19 cellular contexts compared by ENCODE assay signal in genomic region chr11:57500526-57500925, GRCh38. TPM values are rescaled to one million over a fixed set of nuclear protein-coding genes. Genes with fewer than 3 reads are reported as not detected.
DNase-seq lines count a peak whose midpoint lies in the region; ATAC-seq and TF ChIP-seq lines count a peak whose summit lies in the region.
"Had no signal": no experiment of that assay in that cellular context is flagged by ENCODE, and none has a peak within 500 bp of the region (broad histone marks: within the 10 kb centered on the region; RNA-seq: fewer than 3 reads in every experiment).

No MANE protein-coding gene starts in this region.

- no peak overlapping the region for H3K4ac ChIP-seq in H9 (ENCODE audit: low read depth, low read length)

- no peak overlapping the region for H3K27ac ChIP-seq in H9 (ENCODE audit: insufficient read length, low read depth, low read length)
- H3K27ac ChIP-seq in layer of hippocampus (ENCODE audit: low read depth, low read length): peak overlapping the region; percentile 86
- H3K27ac ChIP-seq in stomach: peak overlapping the region; percentile 84 to 92 (median 86)

- no peak overlapping the region for H2BK5ac ChIP-seq in H9 (ENCODE audit: insufficient read length, low read length)

- no peaks in the 10 kb centered on the region; the same call in 1 of the 2 replicates for H3K27me3 Mint-ChIP-seq in H9 (ENCODE audit: low read depth)
- no peaks in the 10 kb centered on the region for H3K27me3 Mint-ChIP-seq in activated T-helper 1 cell treated with anti-CD3 and anti-CD28 coated beads, Interleukin-12 subunit alpha, Interleukin-12 subunit beta, Interleukin-2, Interleukin-4 antibody, amounts not matched to agents 30 ng/mL and 10 ng/mL and 1 ng/mL, durations not matched to agents 14 hours and 24 hours and 36 hours (ENCODE audit: insufficient read depth)
- H3K27me3 Mint-ChIP-seq in stimulated activated naive CD8-positive, alpha-beta T cell treated with anti-CD3 and anti-CD28 coated beads, Interleukin-15, amount 100 ng/mL, for 72 hours: no peaks in the 10 kb centered on the region
- H3K27me3 Mint-ChIP-seq: CD4-positive, alpha-beta T cell had no signal

- no peak overlapping the region for H3K4me3 ChIP-seq in stomach

- H3K27me3 ChIP-seq in H9 (ENCODE audit: insufficient read depth, low read length) (no peaks in the 10 kb centered on the region), layer of hippocampus (ENCODE audit: control insufficient read depth, insufficient read depth, low read length) (no peaks in the 10 kb centered on the region), stomach (no peaks in the 10 kb centered on the region)

- no peaks in the 10 kb centered on the region for H3K79me1 ChIP-seq in H9 (ENCODE audit: insufficient read depth, low read depth, low read length, poor library complexity, severe bottlenecking)

- H3K56ac ChIP-seq in H9 (ENCODE audit: insufficient read length, low read depth, low read length): no peak overlapping the region

- no peak overlapping the region for H3K18ac ChIP-seq in H9 (ENCODE audit: insufficient read length, low read depth, low read length)

- H4K8ac ChIP-seq in H9 (replicated peaks; ENCODE audit: insufficient read length, low read depth, low read length): no peak overlapping the region

- TF ChIP-seq POLR2A in stomach (IDR thresholded peaks at IDR 0.05): no peak

- H2AFZ ChIP-seq in H9 (ENCODE audit: low read length): no peak overlapping the region

- no peak for TF ChIP-seq EP300 in stomach (IDR thresholded peaks at IDR 0.05)

- H4K91ac ChIP-seq in H9 (ENCODE audit: insufficient read length, low read depth, low read length): no peak overlapping the region

- no peaks in the 10 kb centered on the region for H3K9me3 Mint-ChIP-seq in H9
- H3K9me3 Mint-ChIP-seq in activated T-helper 1 cell treated with anti-CD3 and anti-CD28 coated beads, Interleukin-12 subunit alpha, Interleukin-12 subunit beta, Interleukin-2, Interleukin-4 antibody, amounts not matched to agents 30 ng/mL and 10 ng/mL and 1 ng/mL, durations not matched to agents 14 hours and 24 hours and 36 hours: no peaks in the 10 kb centered on the region
- H3K9me3 Mint-ChIP-seq in stimulated activated naive CD8-positive, alpha-beta T cell treated with anti-CD3 and anti-CD28 coated beads, Interleukin-15, amount 100 ng/mL, for 72 hours: no peaks in the 10 kb centered on the region
- H3K9me3 Mint-ChIP-seq: CD4-positive, alpha-beta T cell had no signal

- H3K79me2 ChIP-seq in H9 (ENCODE audit: insufficient read depth, low read length): no peaks in the 10 kb centered on the region

- no peak for ATAC-seq in stimulated activated naive CD8-positive, alpha-beta T cell treated with anti-CD3 and anti-CD28 coated beads, Interleukin-15, amount 100 ng/mL, for 72 hours
- no peak for ATAC-seq in activated CD4-positive, CD25-positive, alpha-beta regulatory T cell treated with anti-CD3 and anti-CD28 coated beads, Interleukin-2, amount 50 U/mL, for 24 hours

- H2BK12ac ChIP-seq in H9 (ENCODE audit: insufficient read length, low read depth, low read length): no peak overlapping the region

- no peak for TF ChIP-seq CTCF in H9 (conservative IDR thresholded peaks at IDR 0.05)
- no peak for TF ChIP-seq CTCF in stomach (IDR thresholded peaks at IDR 0.05)

- H3K4me2 ChIP-seq in H9 (ENCODE audit: insufficient read depth, insufficient read length, low read length): no peak overlapping the region

- no peak overlapping the region for H2BK15ac ChIP-seq in H9 (ENCODE audit: low read depth, low read length)

- H3K4me1 ChIP-seq in H9 (ENCODE audit: insufficient read depth, low read length) (peaks cover 5% of the 10 kb centered on the region; the same call in 1 of the 2 replicates), stomach (peaks cover 37 to 66% (median 55%) of the 10 kb centered on the region in 4 donors)

- H3K36me3 Mint-ChIP-seq in H9 (ENCODE audit: insufficient read depth in 1 of 3, low read depth in 3 of 3): peaks cover 18 to 32% (median 20%) of the 10 kb centered on the region in 3 experiments; a peak in 6 of 7 replicates
- peaks cover 8% of the 10 kb centered on the region for H3K36me3 Mint-ChIP-seq in activated T-helper 1 cell treated with anti-CD3 and anti-CD28 coated beads, Interleukin-12 subunit alpha, Interleukin-12 subunit beta, Interleukin-2, Interleukin-4 antibody, amounts not matched to agents 30 ng/mL and 10 ng/mL and 1 ng/mL, durations not matched to agents 14 hours and 24 hours and 36 hours (ENCODE audit: low read depth)

- no peak overlapping the region for H4K5ac ChIP-seq in H9 (ENCODE audit: insufficient read length, low read depth, low read length)

- WGBS in H9 (ENCODE audit: extremely low coverage, insufficient read length, low lambda C conversion rate): no CpG with 5 or more reads among the region's 8 CpGs
- WGBS in stomach, 5 donors: 72 to 91% (median 75%) methylated on average over 8 of the region's 8 CpGs

- peaks cover 28 to 57% of the 10 kb centered on the region in 2 experiments for H3K4me1 Mint-ChIP-seq in H9
- peaks cover 8% of the 10 kb centered on the region for H3K4me1 Mint-ChIP-seq in activated T-helper 1 cell treated with anti-CD3 and anti-CD28 coated beads, Interleukin-12 subunit alpha, Interleukin-12 subunit beta, Interleukin-2, Interleukin-4 antibody, amounts not matched to agents 30 ng/mL and 10 ng/mL and 1 ng/mL, durations not matched to agents 14 hours and 24 hours and 36 hours (ENCODE audit: low read depth)
- peaks cover 14% of the 10 kb centered on the region for H3K4me1 Mint-ChIP-seq in stimulated activated naive CD8-positive, alpha-beta T cell treated with anti-CD3 and anti-CD28 coated beads, Interleukin-15, amount 100 ng/mL, for 72 hours

- H3K27ac Mint-ChIP-seq in H9: peak overlapping the region in 2 of 3 experiments; percentile 67 to 94; a peak in 4 of 7 replicates
- H3K27ac Mint-ChIP-seq in activated T-helper 1 cell treated with anti-CD3 and anti-CD28 coated beads, Interleukin-12 subunit alpha, Interleukin-12 subunit beta, Interleukin-2, Interleukin-4 antibody, amounts not matched to agents 30 ng/mL and 10 ng/mL and 1 ng/mL, durations not matched to agents 14 hours and 24 hours and 36 hours: peak overlapping the region; percentile 1
- peak overlapping the region in 1 of 2 donors; percentile 39 for H3K27ac Mint-ChIP-seq in stimulated activated naive CD8-positive, alpha-beta T cell treated with anti-CD3 and anti-CD28 coated beads, Interleukin-15, amount 100 ng/mL, for 72 hours
- H3K27ac Mint-ChIP-seq: CD4-positive, alpha-beta T cell had no signal

- H3K9me3 ChIP-seq in H9 (ENCODE audit: control insufficient read depth, low read depth, low read length) (no peaks in the 10 kb centered on the region), stomach (no peaks in the 10 kb centered on the region)

- DNase-seq in H9: no peak
- DNase-seq in activated T-helper 1 cell treated with anti-CD3 and anti-CD28 coated beads, Interleukin-12 subunit alpha, Interleukin-12 subunit beta, Interleukin-2, Interleukin-4 antibody, amounts not matched to agents 30 ng/mL and 10 ng/mL and 1 ng/mL, durations not matched to agents 14 hours and 24 hours and 36 hours (ENCODE audit: low spot score): no peak
- no peak for DNase-seq in stomach
- DNase-seq in stimulated activated naive CD8-positive, alpha-beta T cell treated with anti-CD3 and anti-CD28 coated beads, Interleukin-15, amount 100 ng/mL, for 72 hours: no peak
- no peak for DNase-seq in hepatic stellate cell (ENCODE audit: low spot score)
- DNase-seq in DMS153 treated with DMSO at 0.1 percent for 48 hours (lab: John Stamatoyannopoulos, UW; ENCODE audit: unreplicated experiment): no peak
- DNase-seq: activated CD4-positive, alpha-beta T cell treated with anti-CD3 and anti-CD28 coated beads, Interleukin-2, amount 50 U/mL, for 48 hours; activated effector memory CD4-positive, alpha-beta T cell treated with anti-CD3 and anti-CD28 coated beads, Interleukin-2, amount 50 U/mL, for 16 hours; CD4-positive, alpha-beta T cell; hypothalamus; midbrain; NCI-H1092; NCI-H526; stimulated activated CD4-positive, alpha-beta T cell treated with anti-CD3 and anti-CD28 coated beads, Interleukin-2, amount 100 ng/mL, for 24 hours; T-helper 9 cell had no signal

- no peak overlapping the region for H3K9ac ChIP-seq in H9 (ENCODE audit: extremely low read depth, insufficient read length, low read length)

- H3K14ac ChIP-seq in H9 (ENCODE audit: insufficient read depth, low read length): no peak overlapping the region

- no peak overlapping the region for H2BK20ac ChIP-seq in H9 (ENCODE audit: low read depth, low read length, poor library complexity, severe bottlenecking)

- H2AK5ac ChIP-seq in H9 (ENCODE audit: insufficient read length, low read length): no peak overlapping the region

- H3K36me3 ChIP-seq in stomach: peaks cover 3 to 36% (median 23%) of the 10 kb centered on the region in 4 donors

- no peaks in the 10 kb centered on the region for H4K20me1 ChIP-seq in H9 (ENCODE audit: control insufficient read depth, insufficient read depth, insufficient read length)

- peak overlapping the region; percentile 6 to 72; a peak in 4 of 5 replicates for H3K4me3 Mint-ChIP-seq in H9
- H3K4me3 Mint-ChIP-seq in activated T-helper 1 cell treated with anti-CD3 and anti-CD28 coated beads, Interleukin-12 subunit alpha, Interleukin-12 subunit beta, Interleukin-2, Interleukin-4 antibody, amounts not matched to agents 30 ng/mL and 10 ng/mL and 1 ng/mL, durations not matched to agents 14 hours and 24 hours and 36 hours: no peak overlapping the region
- no peak overlapping the region for H3K4me3 Mint-ChIP-seq in stimulated activated naive CD8-positive, alpha-beta T cell treated with anti-CD3 and anti-CD28 coated beads, Interleukin-15, amount 100 ng/mL, for 72 hours
- H3K4me3 Mint-ChIP-seq: CD4-positive, alpha-beta T cell had no signal

- no peak overlapping the region for H3T11ph ChIP-seq in H9 (ENCODE audit: low read length)

- H3K23ac ChIP-seq in H9 (ENCODE audit: insufficient read length, low read depth, low read length): no peak overlapping the region

- no peak overlapping the region for H2BK120ac ChIP-seq in H9 (ENCODE audit: low read depth, low read length, poor library complexity, severe bottlenecking)

- intact Hi-C loops in activated T-helper 1 cell treated with anti-CD3 and anti-CD28 coated beads, Interleukin-12 subunit alpha, Interleukin-12 subunit beta, Interleukin-2, Interleukin-4 antibody, amounts not matched to agents 30 ng/mL and 10 ng/mL and 1 ng/mL, durations not matched to agents 14 hours and 24 hours and 36 hours (cut with micrococcal nuclease): no loop called here
- intact Hi-C loops in stomach (cut with DNase I; ENCODE audit: low total_unique reads): no loop called here

- no peaks in the 10 kb centered on the region for H3K23me2 ChIP-seq in H9 (ENCODE audit: insufficient read length, low read depth, low read length, poor library complexity, severe bottlenecking)

RNA-seq across cellular contexts. Expression of gene SLC43A1, which starts 15.0 kb away (rescaled TPM):
- 16.3 and 17.0 TPM in 2 replicates for total RNA-seq in H9 (2021)
- 29.1 and 30.3 TPM in 2 replicates for total RNA-seq in activated T-helper 1 cell treated with anti-CD3 and anti-CD28 coated beads, Interleukin-12 subunit alpha, Interleukin-12 subunit beta, Interleukin-2, Interleukin-4 antibody, amounts not matched to agents 30 ng/mL and 10 ng/mL and 1 ng/mL, durations not matched to agents 14 hours and 24 hours and 36 hours
- total RNA-seq in stomach: 10 to 100 TPM; 10.5 to 38.4 (median 18.5) TPM
- 10 to 100 TPM; 16.0 to 24.6 (median 19.7) TPM for polyA plus RNA-seq in stomach

RNA-seq across cellular contexts. Expression of gene TIMM10, which starts 30.0 kb away (rescaled TPM):
- total RNA-seq in H9 (2021): 126 and 130 TPM in 2 replicates
- 98.2 and 99.6 TPM in 2 replicates for total RNA-seq in activated T-helper 1 cell treated with anti-CD3 and anti-CD28 coated beads, Interleukin-12 subunit alpha, Interleukin-12 subunit beta, Interleukin-2, Interleukin-4 antibody, amounts not matched to agents 30 ng/mL and 10 ng/mL and 1 ng/mL, durations not matched to agents 14 hours and 24 hours and 36 hours
- 10 to 100 TPM in 3 of 5 donors, 1 to 10 TPM in 2; 1.7 to 51.3 (median 31.3) TPM for total RNA-seq in stomach
- polyA plus RNA-seq in stomach: 10 to 100 TPM; 66.7 to 79.6 (median 73.7) TPM

RNA-seq across cellular contexts. Expression of gene SMTNL1, which starts 36.9 kb away (rescaled TPM):
- total RNA-seq in H9 (2021): 0.18 TPM in 1 of 2 replicates, not detected in the other
- not detected in 2 replicates for total RNA-seq in activated T-helper 1 cell treated with anti-CD3 and anti-CD28 coated beads, Interleukin-12 subunit alpha, Interleukin-12 subunit beta, Interleukin-2, Interleukin-4 antibody, amounts not matched to agents 30 ng/mL and 10 ng/mL and 1 ng/mL, durations not matched to agents 14 hours and 24 hours and 36 hours
- not detected for total RNA-seq in stomach
- not detected for polyA plus RNA-seq in stomach
- total RNA-seq: CD4-positive, alpha-beta T cell; pulmonary artery endothelial cell; RPMI7951 had no signal

RNA-seq across cellular contexts. Expression of gene RTN4RL2, which starts 40.2 kb away (rescaled TPM):
- total RNA-seq in H9 (2021): 7.0 and 7.1 TPM in 2 replicates
- 0.54 TPM in 1 of 2 replicates, not detected in the other for total RNA-seq in activated T-helper 1 cell treated with anti-CD3 and anti-CD28 coated beads, Interleukin-12 subunit alpha, Interleukin-12 subunit beta, Interleukin-2, Interleukin-4 antibody, amounts not matched to agents 30 ng/mL and 10 ng/mL and 1 ng/mL, durations not matched to agents 14 hours and 24 hours and 36 hours
- total RNA-seq in stomach: 1 to 10 TPM in 2 of 5 donors, not detected in 3; 3.9 to 8.1 TPM
- polyA plus RNA-seq in stomach: under 1 TPM; 0.75 to 0.78 (median 0.76) TPM

Comparison
In these comparisons a context has a peak if more than half of its experiments do, and no peak if none do; other contexts are left out.
1. H3K4me3 Mint-ChIP-seq: peak in H9 (2 of 2); none in activated T-helper 1 cell treated with anti-CD3 and anti-CD28 coated beads, Interleukin-12 subunit alpha, Interleukin-12 subunit beta, Interleukin-2, Interleukin-4 antibody, amounts not matched to agents 30 ng/mL and 10 ng/mL and 1 ng/mL, durations not matched to agents 14 hours and 24 hours and 36 hours (single experiment) and stimulated activated naive CD8-positive, alpha-beta T cell treated with anti-CD3 and anti-CD28 coated beads, Interleukin-15, amount 100 ng/mL, for 72 hours (0 of 2).